ENCODE assay signal across 23 cellular contexts in genomic region chr6:142647436-142648389, GRCh38.
DNase-seq lines count a peak whose midpoint lies in the region; ATAC-seq, FAIRE-seq and TF ChIP-seq lines count a peak whose summit lies in the region.
"Had no signal": no experiment of that assay in that cellular context is flagged by ENCODE, and none has a peak within 500 bp of the region (broad histone marks: within the 10 kb centered on the region; RNA-seq: fewer than 3 reads in every experiment).

No MANE protein-coding gene starts in this region.

- H3K4me3 ChIP-seq in A549, result no peak overlapping the region
- peak overlapping the region in 2 of 3 donors; percentile 10 to 22 for H3K4me3 ChIP-seq in right lobe of liver
- no peak overlapping the region for H3K4me3 ChIP-seq in prostate gland
- H3K4me3 ChIP-seq: colonic mucosa had no signal

- H3K4me3 Mint-ChIP-seq in chondrocyte (ENCODE audit: unreplicated experiment), result no peak overlapping the region
- H3K4me3 Mint-ChIP-seq: activated CD4-positive, alpha-beta T cell treated with anti-CD3 and anti-CD28 coated beads, Interleukin-2, amount 10 ng/mL, durations not matched to agents 7 days and 5 days; brain; immature natural killer cell; stimulated activated memory B cell treated with anti-CD40 and anti-IgM and Interleukin-4, amounts not matched to agents 10 μg/mL and 1 μg/mL and 100 μg/mL, for 72 hours had no signal

- WGBS in A549 (ENCODE audit: missing lambda C conversion rate), result 24% methylated on average over 9 of the region's 9 CpGs
- 13% methylated on average over 6 of the region's 9 CpGs for WGBS in right lobe of liver (ENCODE audit: insufficient coverage, low coverage, low lambda C conversion rate, missing lambda C conversion rate)
- WGBS in prostate gland, result 23% methylated on average over 9 of the region's 9 CpGs

- H3K9me3 Mint-ChIP-seq in chondrocyte (ENCODE audit: low read depth), result no peaks in the 10 kb centered on the region
- H3K9me3 Mint-ChIP-seq: activated CD4-positive, alpha-beta T cell treated with anti-CD3 and anti-CD28 coated beads, Interleukin-2, amount 10 ng/mL, durations not matched to agents 7 days and 5 days; brain; immature natural killer cell; stimulated activated memory B cell treated with anti-CD40 and anti-IgM and Interleukin-4, amounts not matched to agents 10 μg/mL and 1 μg/mL and 100 μg/mL, for 72 hours had no signal

- peaks cover 4% of the 10 kb centered on the region for H3K4me1 Mint-ChIP-seq in chondrocyte (ENCODE audit: low read depth)
- H3K4me1 Mint-ChIP-seq: activated CD4-positive, alpha-beta T cell treated with anti-CD3 and anti-CD28 coated beads, Interleukin-2, amount 10 ng/mL, durations not matched to agents 7 days and 5 days; immature natural killer cell; stimulated activated memory B cell treated with anti-CD40 and anti-IgM and Interleukin-4, amounts not matched to agents 10 μg/mL and 1 μg/mL and 100 μg/mL, for 72 hours had no signal

- peaks cover 24% of the 10 kb centered on the region for H3K27me3 Mint-ChIP-seq in chondrocyte (ENCODE audit: low read depth)
- H3K27me3 Mint-ChIP-seq: brain had no signal

- H3K27ac ChIP-seq in A549 (no peak overlapping the region), right lobe of liver (peak overlapping the region; percentile 24 to 81 (median 42)), prostate gland (no peak overlapping the region)
- H3K27ac ChIP-seq: colonic mucosa had no signal

- H3K4me1 ChIP-seq in A549 (0 out of 3 replicates have a peak, but pooled peaks cover 3% of the 10 kb centered on the region), right lobe of liver (peaks cover 0 to 13% (median 0%) of the 10 kb centered on the region in 4 donors), prostate gland (replicated peaks) (no peaks in the 10 kb centered on the region)
- H3K4me1 ChIP-seq: colonic mucosa had no signal

- CTCF ChIA-PET in A549 (lab: Yijun Ruan, JAX), result interaction anchor here (0.6 kb wide), 1 partner anchor 20 kb away, joined by 3 read pairs; no protein-coding TSS in a partner anchor

- H3K36me3 Mint-ChIP-seq in chondrocyte (ENCODE audit: low read depth), result no peaks in the 10 kb centered on the region
- H3K36me3 Mint-ChIP-seq: brain; immature natural killer cell; stimulated activated memory B cell treated with anti-CD40 and anti-IgM and Interleukin-4, amounts not matched to agents 10 μg/mL and 1 μg/mL and 100 μg/mL, for 72 hours had no signal

- no peak overlapping the region for H3K27ac Mint-ChIP-seq in chondrocyte (ENCODE audit: unreplicated experiment)
- H3K27ac Mint-ChIP-seq: activated CD4-positive, alpha-beta T cell treated with anti-CD3 and anti-CD28 coated beads, Interleukin-2, amount 10 ng/mL, durations not matched to agents 7 days and 5 days; immature natural killer cell; stimulated activated memory B cell treated with anti-CD40 and anti-IgM and Interleukin-4, amounts not matched to agents 10 μg/mL and 1 μg/mL and 100 μg/mL, for 72 hours had no signal

- no peak for TF ChIP-seq RAD21 in A549 (conservative IDR thresholded peaks at IDR 0.05 in 1 of 2, IDR thresholded peaks at IDR 0.05 in 1 of 2)

- intact Hi-C loops in right lobe of liver (cut with DNase I), result no loop called here
- intact Hi-C loops in prostate gland (cut with DNase I), result no loop called here

- H3K27me3 ChIP-seq in right lobe of liver (no peaks in the 10 kb centered on the region), prostate gland (replicated peaks; ENCODE audit: insufficient read depth) (no peaks in the 10 kb centered on the region)
- H3K27me3 ChIP-seq: colonic mucosa had no signal

- TF ChIP-seq POLR2A in A549 (IDR thresholded peaks at IDR 0.05; ENCODE audit: low read length) (no peak), right lobe of liver (IDR thresholded peaks at IDR 0.05) (no peak), prostate gland (IDR thresholded peaks at IDR 0.05) (no peak)

- H3K4me2 ChIP-seq in A549, result peak overlapping the region; percentile 38; the same call in 2 of the 3 replicates

- no peak; a peak in 1 of 6 replicates for ATAC-seq in A549
- peak; percentile 77 to 84 (median 83) for ATAC-seq in right lobe of liver
- ATAC-seq: stimulated activated memory B cell treated with anti-CD40 and anti-IgM and Interleukin-4, amounts not matched to agents 10 μg/mL and 1 μg/mL and 100 μg/mL, for 72 hours had no signal

- FAIRE-seq in A549 (lab: Jason Lieb, UNC), result no peak
- FAIRE-seq: D721Med, endometrium, GM12891, H54 had no signal

- TF ChIP-seq CTCF in A549 (IDR thresholded peaks at IDR 0.05) (no peak), right lobe of liver (IDR thresholded peaks at IDR 0.05) (no peak), prostate gland (IDR thresholded peaks at IDR 0.05) (no peak), chondrocyte (IDR thresholded peaks at IDR 0.05) (no peak)

- H3K36me3 ChIP-seq in right lobe of liver (no peaks in the 10 kb centered on the region), prostate gland (no peaks in the 10 kb centered on the region)
- H3K36me3 ChIP-seq: colonic mucosa had no signal

- DNase-seq in A549 (ENCODE audit: low read depth in 1 of 2, low spot score in 1 of 2), result no peak
- peak; percentile 31 for DNase-seq in OCI-M1 (lab: John Stamatoyannopoulos, UW)
- peak; percentile 14 for DNase-seq in glomerular visceral epithelial cell (ENCODE audit: extremely low spot score)
- peak; percentile 20 to 64 (median 45) for DNase-seq in right lobe of liver
- no peak for DNase-seq in prostate gland (ENCODE audit: low spot score)
- DNase-seq in chondrocyte (ENCODE audit: low spot score), result no peak
- DNase-seq in GF-D8 (lab: John Stamatoyannopoulos, UW), result no peak
- DNase-seq in DMS153 (lab: John Stamatoyannopoulos, UW), result no peak
- DNase-seq: activated CD4-positive, alpha-beta T cell treated with anti-CD3 and anti-CD28 coated beads, Interleukin-2, amount 10 ng/mL, durations not matched to agents 7 days and 5 days; activated CD8-positive, alpha-beta memory T cell treated with anti-CD3 and anti-CD28 coated beads, Interleukin-2, amount 50 U/mL, for 4 hours; C1 segment of cervical spinal cord; colonic mucosa; GDM1; glutamatergic neuron; immature natural killer cell; NCI-H1417 treated with DMSO at 0.1 percent for 48 hours; NCI-H526 had no signal

- no peaks in the 10 kb centered on the region for H3K9me3 ChIP-seq in A549
- no peaks in the 10 kb centered on the region for H3K9me3 ChIP-seq in right lobe of liver
- H3K9me3 ChIP-seq in prostate gland, result no peaks in the 10 kb centered on the region
- H3K9me3 ChIP-seq: colonic mucosa had no signal

- POLR2A ChIA-PET in A549 (lab: Yijun Ruan, JAX), result no interaction called here

- no peak for TF ChIP-seq EP300 in A549 (IDR thresholded peaks at IDR 0.05)

TF ChIP-seq in A549, 52 proteins besides CTCF, POLR2A, EP300 and RAD21:
- TF ChIP-seq USF2 (IDR thresholded peaks at IDR 0.05) (no peak), ZNF302 (CRISPR knock-in tag; IDR thresholded peaks at IDR 0.05) (no peak), RARB (CRISPR knock-in tag; IDR thresholded peaks at IDR 0.05) (no peak), NPAS2 (CRISPR knock-in tag; IDR thresholded peaks at IDR 0.05; ENCODE audit: borderline replicate concordance) (no peak), POLR2AphosphoS2 (conservative IDR thresholded peaks at IDR 0.05; ENCODE audit: low read length) (no peak), ZFP36 (IDR thresholded peaks at IDR 0.05; ENCODE audit: borderline replicate concordance, partially characterized antibody) (no peak), FOXS1 (CRISPR knock-in tag; IDR thresholded peaks at IDR 0.05) (no peak), KDM5A (IDR thresholded peaks at IDR 0.05) (no peak), CHD2 (IDR thresholded peaks at IDR 0.05; ENCODE audit: low read length, partially characterized antibody) (no peak), ATOH8 (CRISPR knock-in tag; IDR thresholded peaks at IDR 0.05; ENCODE audit: low read depth) (no peak), CHD4 (IDR thresholded peaks at IDR 0.05; ENCODE audit: borderline replicate concordance) (no peak), EHF (CRISPR knock-in tag; IDR thresholded peaks at IDR 0.05) (no peak), CEBPB (IDR thresholded peaks at IDR 0.05) (no peak), BHLHE40 (IDR thresholded peaks at IDR 0.05; ENCODE audit: low read depth, low read length) (no peak), ZSCAN20 (CRISPR knock-in tag; IDR thresholded peaks at IDR 0.05) (no peak), ZC3H11A (IDR thresholded peaks at IDR 0.05) (no peak), JUN (IDR thresholded peaks at IDR 0.05) (no peak), FOSL2 (IDR thresholded peaks at IDR 0.05) (no peak), FOSL2 (CRISPR knock-in tag; IDR thresholded peaks at IDR 0.05) (no peak)

Comparison
In these comparisons a context has a peak if more than half of its experiments do, and no peak if none do; other contexts are left out.
1. ATAC-seq: peak in right lobe of liver (4 of 4); none in A549 (0 of 2).
2. DNase-seq: peak in OCI-M1 (single experiment), glomerular visceral epithelial cell (single experiment) and right lobe of liver (3 of 3); none in A549 (0 of 2), prostate gland (single experiment), chondrocyte (single experiment), GF-D8 (single experiment) and DMS153 (single experiment).
3. H3K27ac ChIP-seq: peak in right lobe of liver (3 of 3); none in A549 (0 of 2) and prostate gland (0 of 2).
4. H3K4me3 ChIP-seq: peak in right lobe of liver (2 of 3); none in A549 (single experiment) and prostate gland (0 of 2).